ENCODE assay signal across 1 cellular context in the genomic region with DNA sequence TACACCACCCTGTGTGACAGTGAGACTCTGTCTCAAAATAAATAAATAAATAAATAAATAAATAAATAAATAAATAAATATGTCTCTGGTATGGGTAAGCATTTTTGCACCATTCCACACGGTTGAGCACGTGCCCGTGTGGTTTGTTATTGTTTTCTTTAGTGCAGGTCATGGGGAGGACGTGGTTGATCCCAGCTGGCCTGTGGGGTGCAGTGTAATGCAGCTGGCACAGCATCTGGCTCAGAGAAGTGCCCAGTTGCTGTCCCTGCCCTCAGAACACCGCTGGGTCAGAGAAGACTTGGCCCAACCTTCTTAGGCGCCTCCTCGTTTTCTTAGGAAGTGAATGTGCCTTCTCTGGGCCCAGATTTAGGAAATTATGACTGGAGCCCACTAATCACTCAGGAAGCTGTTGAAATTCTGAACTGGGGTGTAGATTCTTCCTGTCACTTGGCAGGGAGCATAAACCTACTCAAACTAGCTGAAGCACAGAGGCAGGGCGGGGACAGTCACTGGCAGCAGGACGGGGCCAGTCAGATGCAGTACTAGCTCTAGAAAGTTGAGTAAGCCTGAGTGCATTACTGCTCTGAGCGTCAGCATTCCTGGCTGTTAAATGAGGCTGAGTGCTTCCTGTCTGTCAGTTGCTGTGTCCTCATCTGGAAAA.
TF ChIP-seq lines count a peak whose summit lies in the region.

No MANE protein-coding gene starts in this region.

TF ChIP-seq in WTC11, 78 proteins besides CTCF, POLR2A, EP300 and RAD21 (continued from another document):
- TF ChIP-seq, protein P1, sequence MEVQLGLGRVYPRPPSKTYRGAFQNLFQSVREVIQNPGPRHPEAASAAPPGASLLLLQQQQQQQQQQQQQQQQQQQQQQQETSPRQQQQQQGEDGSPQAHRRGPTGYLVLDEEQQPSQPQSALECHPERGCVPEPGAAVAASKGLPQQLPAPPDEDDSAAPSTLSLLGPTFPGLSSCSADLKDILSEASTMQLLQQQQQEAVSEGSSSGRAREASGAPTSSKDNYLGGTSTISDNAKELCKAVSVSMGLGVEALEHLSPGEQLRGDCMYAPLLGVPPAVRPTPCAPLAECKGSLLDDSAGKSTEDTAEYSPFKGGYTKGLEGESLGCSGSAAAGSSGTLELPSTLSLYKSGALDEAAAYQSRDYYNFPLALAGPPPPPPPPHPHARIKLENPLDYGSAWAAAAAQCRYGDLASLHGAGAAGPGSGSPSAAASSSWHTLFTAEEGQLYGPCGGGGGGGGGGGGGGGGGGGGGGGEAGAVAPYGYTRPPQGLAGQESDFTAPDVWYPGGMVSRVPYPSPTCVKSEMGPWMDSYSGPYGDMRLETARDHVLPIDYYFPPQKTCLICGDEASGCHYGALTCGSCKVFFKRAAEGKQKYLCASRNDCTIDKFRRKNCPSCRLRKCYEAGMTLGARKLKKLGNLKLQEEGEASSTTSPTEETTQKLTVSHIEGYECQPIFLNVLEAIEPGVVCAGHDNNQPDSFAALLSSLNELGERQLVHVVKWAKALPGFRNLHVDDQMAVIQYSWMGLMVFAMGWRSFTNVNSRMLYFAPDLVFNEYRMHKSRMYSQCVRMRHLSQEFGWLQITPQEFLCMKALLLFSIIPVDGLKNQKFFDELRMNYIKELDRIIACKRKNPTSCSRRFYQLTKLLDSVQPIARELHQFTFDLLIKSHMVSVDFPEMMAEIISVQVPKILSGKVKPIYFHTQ (CRISPR knock-in tag; IDR thresholded peaks at IDR 0.05), result no peak
- no peak for TF ChIP-seq TP53 (CRISPR knock-in tag; IDR thresholded peaks at IDR 0.05)
- TF ChIP-seq, protein P2, sequence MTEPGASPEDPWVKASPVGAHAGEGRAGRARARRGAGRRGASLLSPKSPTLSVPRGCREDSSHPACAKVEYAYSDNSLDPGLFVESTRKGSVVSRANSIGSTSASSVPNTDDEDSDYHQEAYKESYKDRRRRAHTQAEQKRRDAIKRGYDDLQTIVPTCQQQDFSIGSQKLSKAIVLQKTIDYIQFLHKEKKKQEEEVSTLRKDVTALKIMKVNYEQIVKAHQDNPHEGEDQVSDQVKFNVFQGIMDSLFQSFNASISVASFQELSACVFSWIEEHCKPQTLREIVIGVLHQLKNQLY (CRISPR knock-in tag; IDR thresholded peaks at IDR 0.05), result no peak
- TF ChIP-seq, protein P3, sequence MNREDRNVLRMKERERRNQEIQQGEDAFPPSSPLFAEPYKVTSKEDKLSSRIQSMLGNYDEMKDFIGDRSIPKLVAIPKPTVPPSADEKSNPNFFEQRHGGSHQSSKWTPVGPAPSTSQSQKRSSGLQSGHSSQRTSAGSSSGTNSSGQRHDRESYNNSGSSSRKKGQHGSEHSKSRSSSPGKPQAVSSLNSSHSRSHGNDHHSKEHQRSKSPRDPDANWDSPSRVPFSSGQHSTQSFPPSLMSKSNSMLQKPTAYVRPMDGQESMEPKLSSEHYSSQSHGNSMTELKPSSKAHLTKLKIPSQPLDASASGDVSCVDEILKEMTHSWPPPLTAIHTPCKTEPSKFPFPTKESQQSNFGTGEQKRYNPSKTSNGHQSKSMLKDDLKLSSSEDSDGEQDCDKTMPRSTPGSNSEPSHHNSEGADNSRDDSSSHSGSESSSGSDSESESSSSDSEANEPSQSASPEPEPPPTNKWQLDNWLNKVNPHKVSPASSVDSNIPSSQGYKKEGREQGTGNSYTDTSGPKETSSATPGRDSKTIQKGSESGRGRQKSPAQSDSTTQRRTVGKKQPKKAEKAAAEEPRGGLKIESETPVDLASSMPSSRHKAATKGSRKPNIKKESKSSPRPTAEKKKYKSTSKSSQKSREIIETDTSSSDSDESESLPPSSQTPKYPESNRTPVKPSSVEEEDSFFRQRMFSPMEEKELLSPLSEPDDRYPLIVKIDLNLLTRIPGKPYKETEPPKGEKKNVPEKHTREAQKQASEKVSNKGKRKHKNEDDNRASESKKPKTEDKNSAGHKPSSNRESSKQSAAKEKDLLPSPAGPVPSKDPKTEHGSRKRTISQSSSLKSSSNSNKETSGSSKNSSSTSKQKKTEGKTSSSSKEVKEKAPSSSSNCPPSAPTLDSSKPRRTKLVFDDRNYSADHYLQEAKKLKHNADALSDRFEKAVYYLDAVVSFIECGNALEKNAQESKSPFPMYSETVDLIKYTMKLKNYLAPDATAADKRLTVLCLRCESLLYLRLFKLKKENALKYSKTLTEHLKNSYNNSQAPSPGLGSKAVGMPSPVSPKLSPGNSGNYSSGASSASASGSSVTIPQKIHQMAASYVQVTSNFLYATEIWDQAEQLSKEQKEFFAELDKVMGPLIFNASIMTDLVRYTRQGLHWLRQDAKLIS (CRISPR knock-in tag; IDR thresholded peaks at IDR 0.05; ENCODE audit: borderline replicate concordance), result no peak
- TF ChIP-seq GABPB1 (CRISPR knock-in tag; IDR thresholded peaks at IDR 0.05), result no peak
- TF ChIP-seq SMAD3 (CRISPR knock-in tag; IDR thresholded peaks at IDR 0.05; ENCODE audit: borderline replicate concordance), result no peak
- no peak for TF ChIP-seq NR2C2 (CRISPR knock-in tag; IDR thresholded peaks at IDR 0.05)
- TF ChIP-seq SMAD4 (CRISPR knock-in tag; IDR thresholded peaks at IDR 0.05), result no peak
- TF ChIP-seq, protein P4, sequence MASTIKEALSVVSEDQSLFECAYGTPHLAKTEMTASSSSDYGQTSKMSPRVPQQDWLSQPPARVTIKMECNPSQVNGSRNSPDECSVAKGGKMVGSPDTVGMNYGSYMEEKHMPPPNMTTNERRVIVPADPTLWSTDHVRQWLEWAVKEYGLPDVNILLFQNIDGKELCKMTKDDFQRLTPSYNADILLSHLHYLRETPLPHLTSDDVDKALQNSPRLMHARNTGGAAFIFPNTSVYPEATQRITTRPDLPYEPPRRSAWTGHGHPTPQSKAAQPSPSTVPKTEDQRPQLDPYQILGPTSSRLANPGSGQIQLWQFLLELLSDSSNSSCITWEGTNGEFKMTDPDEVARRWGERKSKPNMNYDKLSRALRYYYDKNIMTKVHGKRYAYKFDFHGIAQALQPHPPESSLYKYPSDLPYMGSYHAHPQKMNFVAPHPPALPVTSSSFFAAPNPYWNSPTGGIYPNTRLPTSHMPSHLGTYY (CRISPR knock-in tag; IDR thresholded peaks at IDR 0.05), result no peak
- no peak for TF ChIP-seq TCF7 (CRISPR knock-in tag; IDR thresholded peaks at IDR 0.05; ENCODE audit: low read depth)
